29 cellular contexts compared by ENCODE assay signal in genomic region chr2:219501849-219502248, GRCh38. TPM values are rescaled to one million over a fixed set of nuclear protein-coding genes. Genes with fewer than 3 reads are reported as not detected.
"Had no signal": no experiment of that assay in that cellular context is flagged by ENCODE, and none has a peak within 500 bp of the region (broad histone marks: within the 10 kb centered on the region; RNA-seq: fewer than 3 reads in every experiment).

No MANE protein-coding gene starts in this region.

- H3K4me2 ChIP-seq: SK-N-SH had no signal

- H3K9ac ChIP-seq: SK-N-SH had no signal

- ATAC-seq: activated CD8-positive, alpha-beta T cell treated with anti-CD3 and anti-CD28 coated beads, Interleukin-2, amount 10 ng/mL, durations not matched to agents 7 days and 5 days; activated naive CD4-positive, alpha-beta T cell treated with anti-CD3 and anti-CD28 coated beads, Interleukin-2, amount 50 U/mL, for 72 hours; activated T-cell treated with anti-CD3 and anti-CD28 coated beads, Interleukin-2, amount 50 U/mL, for 4 hours; body of pancreas; Panc1 had no signal

- DNase-seq: activated CD4-positive, alpha-beta T cell treated with anti-CD3 and anti-CD28 coated beads, Interleukin-2, amount 10 ng/mL, durations not matched to agents 7 days and 5 days; activated CD4-positive, alpha-beta T cell treated with anti-CD3 and anti-CD28 coated beads, Interleukin-2, amount 50 U/mL, for 48 hours; activated CD8-positive, alpha-beta T cell treated with anti-CD3 and anti-CD28 coated beads, Interleukin-2, amount 10 ng/mL, durations not matched to agents 7 days and 5 days; activated gamma-delta T cell treated with Interleukin-2 at 50 U/mL for 16 hours; activated naive CD4-positive, alpha-beta T cell treated with anti-CD3 and anti-CD28 coated beads for 36 hours; activated T-cell treated with anti-CD3 and anti-CD28 coated beads, Interleukin-2, amount 50 U/mL, for 4 hours; adrenal gland; body of pancreas; caudate nucleus; cerebellar nuclear complex; Kasumi-1; KG1; MG63; MV-4-11; NCI-H1092; NCI-H1436 treated with DMSO at 0.1 percent for 48 hours; NCI-H1694 treated with DMSO at 0.1 percent for 48 hours; NCI-H2029; NCI-H345; NCI-H524 treated with DMSO at 0.1 percent for 48 hours; SHP77 treated with DMSO at 0.1 percent for 48 hours; SK-N-SH; T-helper 9 cell had no signal

- FAIRE-seq: astrocyte, bronchial epithelial cell had no signal

- H3K9me3 ChIP-seq: adrenal gland, body of pancreas, MG63, SJSA1, SK-N-SH had no signal

- H3K4me3 ChIP-seq: adrenal gland, body of pancreas, MG63, SJSA1 had no signal

- H3K27me3 ChIP-seq: adrenal gland, body of pancreas, MG63, SJSA1 had no signal

- H3K27ac ChIP-seq: adrenal gland, body of pancreas, SJSA1 had no signal

RNA-seq across cellular contexts. Expression of gene ASIC4, which starts 12.4 kb away (rescaled TPM):
- total RNA-seq: activated CD4-positive, alpha-beta T cell treated with anti-CD3 and anti-CD28 coated beads, Interleukin-2, amount 10 ng/mL, durations not matched to agents 7 days and 5 days; activated CD8-positive, alpha-beta T cell treated with anti-CD3 and anti-CD28 coated beads, Interleukin-2, amount 10 ng/mL, durations not matched to agents 7 days and 5 days; activated naive CD4-positive, alpha-beta T cell treated with anti-CD3 and anti-CD28 coated beads for 36 hours; body of pancreas; RPMI7951; SJSA1 had no signal
